ENCODE assay signal across 9 cellular contexts in genomic region chr10:131979821-131980270, GRCh38. TPM values are rescaled to one million over a fixed set of nuclear protein-coding genes. Genes with fewer than 3 reads are reported as not detected.
DNase-seq lines count a peak whose midpoint lies in the region; ATAC-seq and TF ChIP-seq lines count a peak whose summit lies in the region.
"Had no signal": no experiment of that assay in that cellular context is flagged by ENCODE, and none has a peak within 500 bp of the region (broad histone marks: within the 10 kb centered on the region; RNA-seq: fewer than 3 reads in every experiment).

No MANE protein-coding gene starts in this region.

- no peak for DNase-seq in ascending aorta (ENCODE audit: low spot score in 2 of 2)
- no peak for DNase-seq in stimulated activated effector memory CD8-positive, alpha-beta T cell treated with anti-CD3 and anti-CD28 coated beads, Interleukin-12 subunit alpha, Interleukin-12 subunit beta, amount 100 ng/mL, for 72 hours (ENCODE audit: low spot score in 2 of 2)
- DNase-seq in NCI-H2107 (lab: John Stamatoyannopoulos, UW), result no peak
- no peak for DNase-seq in ureter (ENCODE audit: low spot score)
- DNase-seq: Kasumi-1 had no signal

- H3K9me3 ChIP-seq in HUES6 (ENCODE audit: control insufficient read depth, insufficient read depth, low read depth, low read length) (peaks cover 8% of the 10 kb centered on the region), ascending aorta (no peaks in the 10 kb centered on the region), iPS-18c (ENCODE audit: control insufficient read depth, insufficient read depth, low read length) (no peaks in the 10 kb centered on the region)

- H3K4me1 Mint-ChIP-seq in stimulated activated effector memory CD8-positive, alpha-beta T cell treated with anti-CD3 and anti-CD28 coated beads, Interleukin-12 subunit alpha, Interleukin-12 subunit beta, amount 100 ng/mL, for 72 hours, result peaks cover 54% of the 10 kb centered on the region

- TF ChIP-seq CTCF in ascending aorta (IDR thresholded peaks at IDR 0.05), result no peak

- peak overlapping the region; percentile 79 for H3K27ac Mint-ChIP-seq in stimulated activated effector memory CD8-positive, alpha-beta T cell treated with anti-CD3 and anti-CD28 coated beads, Interleukin-12 subunit alpha, Interleukin-12 subunit beta, amount 100 ng/mL, for 72 hours

- H3K9ac ChIP-seq in HUES6 (ENCODE audit: low read length), result peak overlapping the region; percentile 49

- H3K9me3 Mint-ChIP-seq in stimulated activated effector memory CD8-positive, alpha-beta T cell treated with anti-CD3 and anti-CD28 coated beads, Interleukin-12 subunit alpha, Interleukin-12 subunit beta, amount 100 ng/mL, for 72 hours, result no peaks in the 10 kb centered on the region

- H3K36me3 Mint-ChIP-seq in stimulated activated effector memory CD8-positive, alpha-beta T cell treated with anti-CD3 and anti-CD28 coated beads, Interleukin-12 subunit alpha, Interleukin-12 subunit beta, amount 100 ng/mL, for 72 hours, result peaks cover 81% of the 10 kb centered on the region

- H3K4me3 ChIP-seq in HUES6 (ENCODE audit: low read depth, low read length) (peak overlapping the region; percentile 47), ascending aorta (peak overlapping the region; percentile 92 to 99), iPS-18c (ENCODE audit: insufficient read depth, low read depth, low read length) (peak overlapping the region; percentile 12; the same call in 1 of the 2 replicates)

- H3K27me3 ChIP-seq in HUES6 (ENCODE audit: control insufficient read depth, insufficient read depth, low read length) (peaks cover 22% of the 10 kb centered on the region), ascending aorta (no peaks in the 10 kb centered on the region)

- H3K27ac ChIP-seq in HUES6 (ENCODE audit: low read depth, low read length) (no peak overlapping the region; the same call in 1 of the 2 replicates), ascending aorta (no peak overlapping the region)

- H3K4me1 ChIP-seq in HUES6 (ENCODE audit: control insufficient read depth, insufficient read depth, low read length), result peaks cover 26% of the 10 kb centered on the region
- peaks cover 6 to 11% of the 10 kb centered on the region in 2 donors for H3K4me1 ChIP-seq in ascending aorta

- intact Hi-C loops in ascending aorta (cut with DNase I), result loop anchor here (5.0 kb wide), 3 partner anchors 327 to 557 kb away; partner anchors contain the start of genes INPP5A, LRRC27 and STK32C

- H3K36me3 ChIP-seq in HUES6 (ENCODE audit: control insufficient read depth, insufficient read depth, low read length) (peaks cover 19% of the 10 kb centered on the region), ascending aorta (no peaks in the 10 kb centered on the region)

- no peak for ATAC-seq in stimulated activated effector memory CD8-positive, alpha-beta T cell treated with anti-CD3 and anti-CD28 coated beads, Interleukin-12 subunit alpha, Interleukin-12 subunit beta, amount 100 ng/mL, for 72 hours
- ATAC-seq in GM21423 (IDR thresholded peaks at IDR 0.05; ENCODE audit: unreplicated experiment) (no peak), HG03342 (IDR thresholded peaks at IDR 0.05; ENCODE audit: unreplicated experiment) (no peak)

- peak overlapping the region; percentile 74 for H3K4me3 Mint-ChIP-seq in stimulated activated effector memory CD8-positive, alpha-beta T cell treated with anti-CD3 and anti-CD28 coated beads, Interleukin-12 subunit alpha, Interleukin-12 subunit beta, amount 100 ng/mL, for 72 hours

RNA-seq across cellular contexts. Expression of gene BNIP3, which starts 1.9 kb away (rescaled TPM):
- total RNA-seq in ascending aorta (18.3 TPM), ureter (21.5 TPM)

Comparison
In these comparisons a context has a peak if more than half of its experiments do, and no peak if none do; other contexts are left out.
1. H3K4me3 ChIP-seq: peak in every context shown above with its lines; median percentile 96 in ascending aorta; 47 in HUES6; 12 in iPS-18c.